ENCODE assay signal across 11 cellular contexts in genomic region chr3:2615080-2615479, GRCh38.
"Had no signal": no experiment of that assay in that cellular context is flagged by ENCODE, and none has a peak within 500 bp of the region (broad histone marks: within the 10 kb centered on the region; RNA-seq: fewer than 3 reads in every experiment).

No MANE protein-coding gene starts in this region.

- H3K36me3 ChIP-seq: HAP-1 had no signal

- DNase-seq: GM23248, GOT3, H7, H9, HCEC 1CT, HFFc6 had no signal

- H2AFZ ChIP-seq: GM23248, GM23338 had no signal

- H3K4me1 ChIP-seq: HAP-1 had no signal

- H3K9me3 ChIP-seq: HAP-1 had no signal

- FAIRE-seq: H1, H54 had no signal

- H3K4me3 ChIP-seq: GM23248, GM23338, HAP-1 had no signal

- ATAC-seq: GM23338, HCT116 had no signal

- H3K27ac ChIP-seq: GM23248 had no signal

- H3K9ac ChIP-seq: GM23248 had no signal

- H3K4me2 ChIP-seq: GM23338 had no signal
